In genomic region chr9:3385871-3386270, GRCh38 we compare ENCODE assay signal across 11 cellular contexts.
DNase-seq lines count a peak whose midpoint lies in the region; ATAC-seq, FAIRE-seq and TF ChIP-seq lines count a peak whose summit lies in the region.
"Had no signal": no experiment of that assay in that cellular context is flagged by ENCODE, and none has a peak within 500 bp of the region (broad histone marks: within the 10 kb centered on the region; RNA-seq: fewer than 3 reads in every experiment).

No MANE protein-coding gene starts in this region.

- H4K20me1 ChIP-seq in mammary epithelial cell (ENCODE audit: insufficient read depth, low read length), result no peaks in the 10 kb centered on the region

- peak; percentile 14 for DNase-seq in GM18507 (ENCODE audit: extremely low spot score, insufficient read length, low read depth)
- DNase-seq in activated naive CD8-positive, alpha-beta T cell treated with anti-CD3 and anti-CD28 coated beads, Interleukin-2, amount 50 U/mL, for 24 hours, result peak; percentile 17
- DNase-seq in islet precursor cell, result no peak
- no peak for DNase-seq in HuH-7 (ENCODE audit: low spot score)
- no peak for DNase-seq in hippocampal formation (lab: John Stamatoyannopoulos, UW)
- no peak for DNase-seq in mammary epithelial cell
- DNase-seq: DMS153, RPMI8226 had no signal

- no peak overlapping the region for H3K4me3 ChIP-seq in mammary epithelial cell (replicated peaks in 1 of 3; ENCODE audit: insufficient read depth in 1 of 3, low read depth in 2 of 3, low read length in 3 of 3)

- H2AFZ ChIP-seq in mammary epithelial cell (ENCODE audit: low read depth, low read length), result no peak overlapping the region

- CTCF ChIA-PET in mammary epithelial cell (lab: Charles Lee; ENCODE audit: low non-redundant PET), result no interaction called here

- no peak overlapping the region for H3K9ac ChIP-seq in mammary epithelial cell (ENCODE audit: insufficient read depth, low read length)

- H3K4me1 ChIP-seq in mammary epithelial cell (ENCODE audit: insufficient read depth, low read length), result no peaks in the 10 kb centered on the region

- H3K4me2 ChIP-seq in mammary epithelial cell (ENCODE audit: insufficient read depth, low read depth, low read length), result no peak overlapping the region

- H3K36me3 ChIP-seq in mammary epithelial cell (ENCODE audit: insufficient read depth, low read length), result peaks cover 2% of the 10 kb centered on the region

- FAIRE-seq in GM18507 (lab: Jason Lieb, UNC), result peak; percentile 86
- FAIRE-seq: astrocyte had no signal

- ATAC-seq in GM21515 (IDR thresholded peaks at IDR 0.05; ENCODE audit: unreplicated experiment), result peak; percentile 82
- peak; percentile 97 for ATAC-seq in HG03432 (IDR thresholded peaks at IDR 0.05; ENCODE audit: unreplicated experiment)
- peak; percentile 100 for ATAC-seq in activated naive CD8-positive, alpha-beta T cell treated with anti-CD3 and anti-CD28 coated beads, Interleukin-2, amount 50 U/mL, for 24 hours

- in situ Hi-C loops in mammary epithelial cell (cut with MboI; ENCODE audit: low sequenced_read_pairs in 2 of 2), result no loop called here

- H3K27me3 ChIP-seq in mammary epithelial cell (ENCODE audit: insufficient read depth, low read length), result no peaks in the 10 kb centered on the region

- H3K9me3 Mint-ChIP-seq in activated naive CD8-positive, alpha-beta T cell treated with anti-CD3 and anti-CD28 coated beads, Interleukin-2, amount 50 U/mL, for 24 hours, result peaks cover 28% of the 10 kb centered on the region

- no peak for TF ChIP-seq CTCF in mammary epithelial cell (conservative IDR thresholded peaks at IDR 0.05 in 1 of 2, IDR thresholded peaks at IDR 0.05 in 1 of 2; ENCODE audit: extremely low read depth in 1 of 2, insufficient read depth in 1 of 2, low read depth in 1 of 2, low read length in 2 of 2)

- H3K79me2 ChIP-seq in mammary epithelial cell (ENCODE audit: insufficient read depth, low read length), result no peaks in the 10 kb centered on the region

- intact Hi-C loops in mammary epithelial cell (cut with micrococcal nuclease), result no loop called here

- H3K9me3 ChIP-seq in mammary epithelial cell (replicated peaks; ENCODE audit: insufficient read depth, low read length), result no peaks in the 10 kb centered on the region

- peak overlapping the region; percentile 90 for H3K27ac Mint-ChIP-seq in activated naive CD8-positive, alpha-beta T cell treated with anti-CD3 and anti-CD28 coated beads, Interleukin-2, amount 50 U/mL, for 24 hours

- H3K27me3 Mint-ChIP-seq in activated naive CD8-positive, alpha-beta T cell treated with anti-CD3 and anti-CD28 coated beads, Interleukin-2, amount 50 U/mL, for 24 hours, result no peaks in the 10 kb centered on the region

- dilution Hi-C loops in mammary epithelial cell (cut with HindIII; ENCODE audit: low sequenced_read_pairs), result no loop called here

- H3K27ac ChIP-seq in mammary epithelial cell (ENCODE audit: insufficient read depth, low read depth, low read length), result no peak overlapping the region

- no TSS peak for BruUV-seq in mammary epithelial cell (replicated peaks; lab: Mats Ljungman, UMichigan)

- H3K36me3 Mint-ChIP-seq in activated naive CD8-positive, alpha-beta T cell treated with anti-CD3 and anti-CD28 coated beads, Interleukin-2, amount 50 U/mL, for 24 hours (ENCODE audit: low read depth), result peaks cover 50% of the 10 kb centered on the region

- WGBS in mammary epithelial cell (ENCODE audit: low coverage, missing lambda C conversion rate), result 91% methylated on average over 1 of the region's 1 CpG

- peak overlapping the region; percentile 63 for H3K4me3 Mint-ChIP-seq in activated naive CD8-positive, alpha-beta T cell treated with anti-CD3 and anti-CD28 coated beads, Interleukin-2, amount 50 U/mL, for 24 hours

- H3K4me1 Mint-ChIP-seq in activated naive CD8-positive, alpha-beta T cell treated with anti-CD3 and anti-CD28 coated beads, Interleukin-2, amount 50 U/mL, for 24 hours, result peaks cover 57% of the 10 kb centered on the region

Comparison
In these comparisons a context has a peak if more than half of its experiments do, and no peak if none do; other contexts are left out.
1. DNase-seq: peak in GM18507 (single experiment) and activated naive CD8-positive, alpha-beta T cell treated with anti-CD3 and anti-CD28 coated beads, Interleukin-2, amount 50 U/mL, for 24 hours (single experiment); none in islet precursor cell (single experiment), HuH-7 (single experiment), hippocampal formation (0 of 2) and mammary epithelial cell (single experiment).
2. Peak in every context shown above with its lines, with median percentiles within 50 percentile points of each other: ATAC-seq.